ENCODE assay signal across 1 cellular context in the genomic region with DNA sequence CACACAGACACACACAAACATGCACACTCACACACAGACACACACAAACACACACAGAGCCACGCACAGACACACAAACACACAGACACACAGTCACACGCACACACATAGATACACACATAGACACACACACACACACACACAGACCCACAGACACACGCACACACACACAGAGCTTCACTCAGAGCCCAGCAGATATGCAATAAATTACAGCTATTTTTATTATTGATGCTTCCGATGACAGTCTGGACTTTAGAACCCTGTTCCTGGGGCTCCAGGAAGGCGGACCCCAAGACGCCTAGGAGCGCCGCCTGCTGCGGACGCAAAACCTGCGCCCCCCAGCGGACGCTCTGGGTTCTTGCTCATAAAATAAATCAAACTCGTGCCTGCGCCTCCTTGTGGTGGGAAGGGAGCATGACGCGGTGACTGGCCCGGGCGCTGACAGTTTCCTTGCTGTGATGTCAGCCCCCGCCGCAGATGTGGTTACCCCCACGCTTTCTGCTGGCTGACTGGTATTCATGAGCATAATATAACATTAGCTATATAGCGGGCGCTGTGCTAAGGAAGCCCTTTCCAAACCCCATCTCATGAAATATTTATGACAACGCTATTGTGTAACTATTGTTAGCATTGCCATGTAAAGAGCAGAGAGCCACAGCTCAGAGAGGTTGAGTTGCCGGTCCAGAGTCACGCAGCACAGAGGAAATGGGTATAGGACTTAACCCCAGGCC.
TF ChIP-seq lines count a peak whose summit lies in the region.

No MANE protein-coding gene starts in this region.

TF ChIP-seq in K562, 482 proteins besides CTCF, POLR2A, EP300 and RAD21 (continued from another document and continues in another):
- TF ChIP-seq, protein P1, sequence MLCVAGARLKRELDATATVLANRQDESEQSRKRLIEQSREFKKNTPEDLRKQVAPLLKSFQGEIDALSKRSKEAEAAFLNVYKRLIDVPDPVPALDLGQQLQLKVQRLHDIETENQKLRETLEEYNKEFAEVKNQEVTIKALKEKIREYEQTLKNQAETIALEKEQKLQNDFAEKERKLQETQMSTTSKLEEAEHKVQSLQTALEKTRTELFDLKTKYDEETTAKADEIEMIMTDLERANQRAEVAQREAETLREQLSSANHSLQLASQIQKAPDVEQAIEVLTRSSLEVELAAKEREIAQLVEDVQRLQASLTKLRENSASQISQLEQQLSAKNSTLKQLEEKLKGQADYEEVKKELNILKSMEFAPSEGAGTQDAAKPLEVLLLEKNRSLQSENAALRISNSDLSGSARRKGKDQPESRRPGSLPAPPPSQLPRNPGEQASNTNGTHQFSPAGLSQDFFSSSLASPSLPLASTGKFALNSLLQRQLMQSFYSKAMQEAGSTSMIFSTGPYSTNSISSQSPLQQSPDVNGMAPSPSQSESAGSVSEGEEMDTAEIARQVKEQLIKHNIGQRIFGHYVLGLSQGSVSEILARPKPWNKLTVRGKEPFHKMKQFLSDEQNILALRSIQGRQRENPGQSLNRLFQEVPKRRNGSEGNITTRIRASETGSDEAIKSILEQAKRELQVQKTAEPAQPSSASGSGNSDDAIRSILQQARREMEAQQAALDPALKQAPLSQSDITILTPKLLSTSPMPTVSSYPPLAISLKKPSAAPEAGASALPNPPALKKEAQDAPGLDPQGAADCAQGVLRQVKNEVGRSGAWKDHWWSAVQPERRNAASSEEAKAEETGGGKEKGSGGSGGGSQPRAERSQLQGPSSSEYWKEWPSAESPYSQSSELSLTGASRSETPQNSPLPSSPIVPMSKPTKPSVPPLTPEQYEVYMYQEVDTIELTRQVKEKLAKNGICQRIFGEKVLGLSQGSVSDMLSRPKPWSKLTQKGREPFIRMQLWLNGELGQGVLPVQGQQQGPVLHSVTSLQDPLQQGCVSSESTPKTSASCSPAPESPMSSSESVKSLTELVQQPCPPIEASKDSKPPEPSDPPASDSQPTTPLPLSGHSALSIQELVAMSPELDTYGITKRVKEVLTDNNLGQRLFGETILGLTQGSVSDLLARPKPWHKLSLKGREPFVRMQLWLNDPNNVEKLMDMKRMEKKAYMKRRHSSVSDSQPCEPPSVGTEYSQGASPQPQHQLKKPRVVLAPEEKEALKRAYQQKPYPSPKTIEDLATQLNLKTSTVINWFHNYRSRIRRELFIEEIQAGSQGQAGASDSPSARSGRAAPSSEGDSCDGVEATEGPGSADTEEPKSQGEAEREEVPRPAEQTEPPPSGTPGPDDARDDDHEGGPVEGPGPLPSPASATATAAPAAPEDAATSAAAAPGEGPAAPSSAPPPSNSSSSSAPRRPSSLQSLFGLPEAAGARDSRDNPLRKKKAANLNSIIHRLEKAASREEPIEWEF (CRISPR knock-in tag; IDR thresholded peaks at IDR 0.05), result no peak
- no peak for TF ChIP-seq ZNF134 (CRISPR knock-in tag; conservative IDR thresholded peaks at IDR 0.05)
- TF ChIP-seq SMARCA4 (IDR thresholded peaks at IDR 0.05), result no peak
- no peak for TF ChIP-seq STAT5A (IDR thresholded peaks at IDR 0.05; ENCODE audit: borderline replicate concordance, low read length)
- TF ChIP-seq, protein P2, sequence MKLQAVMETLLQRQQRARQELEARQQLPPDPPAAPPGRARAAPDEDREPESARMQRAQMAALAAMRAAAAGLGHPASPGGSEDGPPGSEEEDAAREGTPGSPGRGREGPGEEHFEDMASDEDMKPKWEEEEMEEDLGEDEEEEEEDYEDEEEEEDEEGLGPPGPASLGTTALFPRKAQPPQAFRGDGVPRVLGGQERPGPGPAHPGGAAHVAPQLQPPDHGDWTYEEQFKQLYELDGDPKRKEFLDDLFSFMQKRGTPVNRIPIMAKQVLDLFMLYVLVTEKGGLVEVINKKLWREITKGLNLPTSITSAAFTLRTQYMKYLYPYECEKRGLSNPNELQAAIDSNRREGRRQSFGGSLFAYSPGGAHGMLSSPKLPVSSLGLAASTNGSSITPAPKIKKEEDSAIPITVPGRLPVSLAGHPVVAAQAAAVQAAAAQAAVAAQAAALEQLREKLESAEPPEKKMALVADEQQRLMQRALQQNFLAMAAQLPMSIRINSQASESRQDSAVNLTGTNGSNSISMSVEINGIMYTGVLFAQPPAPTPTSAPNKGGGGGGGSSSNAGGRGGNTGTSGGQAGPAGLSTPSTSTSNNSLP (IDR thresholded peaks at IDR 0.05; ENCODE audit: borderline replicate concordance, low read depth, low read length), result peak; percentile 55; the same call in 1 of the 2 replicates
- no peak for TF ChIP-seq TAF1 (IDR thresholded peaks at IDR 0.05; ENCODE audit: control insufficient read depth, extremely low read depth, insufficient read depth, low read length, severe bottlenecking)
- TF ChIP-seq HDAC2 (IDR thresholded peaks at IDR 0.05), result no peak; the same call in 1 of the 2 replicates
- TF ChIP-seq, protein P3, sequence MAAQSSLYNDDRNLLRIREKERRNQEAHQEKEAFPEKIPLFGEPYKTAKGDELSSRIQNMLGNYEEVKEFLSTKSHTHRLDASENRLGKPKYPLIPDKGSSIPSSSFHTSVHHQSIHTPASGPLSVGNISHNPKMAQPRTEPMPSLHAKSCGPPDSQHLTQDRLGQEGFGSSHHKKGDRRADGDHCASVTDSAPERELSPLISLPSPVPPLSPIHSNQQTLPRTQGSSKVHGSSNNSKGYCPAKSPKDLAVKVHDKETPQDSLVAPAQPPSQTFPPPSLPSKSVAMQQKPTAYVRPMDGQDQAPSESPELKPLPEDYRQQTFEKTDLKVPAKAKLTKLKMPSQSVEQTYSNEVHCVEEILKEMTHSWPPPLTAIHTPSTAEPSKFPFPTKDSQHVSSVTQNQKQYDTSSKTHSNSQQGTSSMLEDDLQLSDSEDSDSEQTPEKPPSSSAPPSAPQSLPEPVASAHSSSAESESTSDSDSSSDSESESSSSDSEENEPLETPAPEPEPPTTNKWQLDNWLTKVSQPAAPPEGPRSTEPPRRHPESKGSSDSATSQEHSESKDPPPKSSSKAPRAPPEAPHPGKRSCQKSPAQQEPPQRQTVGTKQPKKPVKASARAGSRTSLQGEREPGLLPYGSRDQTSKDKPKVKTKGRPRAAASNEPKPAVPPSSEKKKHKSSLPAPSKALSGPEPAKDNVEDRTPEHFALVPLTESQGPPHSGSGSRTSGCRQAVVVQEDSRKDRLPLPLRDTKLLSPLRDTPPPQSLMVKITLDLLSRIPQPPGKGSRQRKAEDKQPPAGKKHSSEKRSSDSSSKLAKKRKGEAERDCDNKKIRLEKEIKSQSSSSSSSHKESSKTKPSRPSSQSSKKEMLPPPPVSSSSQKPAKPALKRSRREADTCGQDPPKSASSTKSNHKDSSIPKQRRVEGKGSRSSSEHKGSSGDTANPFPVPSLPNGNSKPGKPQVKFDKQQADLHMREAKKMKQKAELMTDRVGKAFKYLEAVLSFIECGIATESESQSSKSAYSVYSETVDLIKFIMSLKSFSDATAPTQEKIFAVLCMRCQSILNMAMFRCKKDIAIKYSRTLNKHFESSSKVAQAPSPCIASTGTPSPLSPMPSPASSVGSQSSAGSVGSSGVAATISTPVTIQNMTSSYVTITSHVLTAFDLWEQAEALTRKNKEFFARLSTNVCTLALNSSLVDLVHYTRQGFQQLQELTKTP (IDR thresholded peaks at IDR 0.05; ENCODE audit: low read depth in 1 of 2, partially characterized antibody in 2 of 2), result peak in 1 of 2 experiments; percentile 30
- no peak for TF ChIP-seq ZFPM2 (CRISPR knock-in tag; IDR thresholded peaks at IDR 0.05)
- peak; percentile 81 for TF ChIP-seq ZFP36 (IDR thresholded peaks at IDR 0.05; ENCODE audit: low read depth, low read length, partially characterized antibody)
- TF ChIP-seq CXXC5 (CRISPR knock-in tag; IDR thresholded peaks at IDR 0.05), result peak; percentile 71
- TF ChIP-seq COPS2 (conservative IDR thresholded peaks at IDR 0.05), result no peak
- no peak for TF ChIP-seq DACH1 (IDR thresholded peaks at IDR 0.05; ENCODE audit: partially characterized antibody)
- no peak for TF ChIP-seq ZKSCAN8 (CRISPR knock-in tag; IDR thresholded peaks at IDR 0.05)
- TF ChIP-seq HDAC1 (IDR thresholded peaks at IDR 0.05), result peak in 1 of 2 experiments; percentile 27; a peak in 1 of 4 replicates
- TF ChIP-seq, protein P4, sequence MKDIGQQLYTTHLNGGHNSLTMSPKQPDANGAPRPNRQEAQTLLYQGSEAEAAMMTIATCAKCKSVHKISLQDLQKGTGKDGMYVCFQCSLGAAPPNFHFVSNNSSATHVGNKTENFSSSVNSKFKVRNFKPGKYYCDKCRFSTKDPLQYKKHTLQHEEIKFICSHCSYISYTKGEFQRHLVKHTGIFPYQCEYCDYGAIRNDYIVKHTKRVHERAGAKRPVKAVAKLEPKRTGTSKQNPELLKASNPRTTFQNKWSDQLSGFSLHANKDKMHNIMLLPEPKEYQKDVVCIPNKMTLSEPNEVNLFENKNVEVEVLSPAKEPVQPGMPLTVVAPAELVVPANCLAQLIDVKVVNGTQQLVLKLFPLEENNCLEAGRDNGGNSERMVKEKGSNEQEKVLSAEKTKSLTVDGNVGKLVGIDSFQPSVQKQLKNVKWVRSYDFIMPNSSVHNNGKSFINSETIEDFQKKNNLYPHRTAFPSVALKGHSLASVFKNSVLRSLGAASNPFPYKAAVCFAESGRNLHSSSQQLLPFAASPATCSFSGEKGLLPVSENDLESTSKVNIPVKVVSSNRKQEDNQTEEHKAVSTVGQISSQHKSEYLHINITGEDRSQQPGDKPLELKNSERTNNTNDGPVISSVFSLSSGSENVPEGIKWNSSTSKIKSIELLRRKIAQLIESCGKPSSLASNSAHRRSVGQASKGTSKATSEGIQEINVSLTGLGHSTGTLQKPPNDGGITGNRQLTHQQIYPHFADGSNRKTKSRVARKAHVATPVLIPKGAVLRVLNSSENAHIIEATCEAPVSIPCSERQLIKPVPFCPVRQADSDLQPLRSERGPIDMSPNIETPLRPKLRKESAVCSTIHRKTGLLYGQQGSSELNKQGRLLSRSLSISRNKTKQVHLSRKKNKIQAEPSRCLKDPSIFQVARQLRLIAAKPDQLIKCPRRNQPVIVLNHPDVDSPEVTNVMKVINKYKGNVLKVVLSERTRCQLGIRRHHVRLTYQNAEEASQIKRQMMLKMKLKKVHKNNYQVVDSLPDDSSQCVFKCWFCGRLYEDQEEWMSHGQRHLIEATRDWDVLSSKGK (CRISPR knock-in tag; IDR thresholded peaks at IDR 0.05), result no peak
- TF ChIP-seq, protein P5, sequence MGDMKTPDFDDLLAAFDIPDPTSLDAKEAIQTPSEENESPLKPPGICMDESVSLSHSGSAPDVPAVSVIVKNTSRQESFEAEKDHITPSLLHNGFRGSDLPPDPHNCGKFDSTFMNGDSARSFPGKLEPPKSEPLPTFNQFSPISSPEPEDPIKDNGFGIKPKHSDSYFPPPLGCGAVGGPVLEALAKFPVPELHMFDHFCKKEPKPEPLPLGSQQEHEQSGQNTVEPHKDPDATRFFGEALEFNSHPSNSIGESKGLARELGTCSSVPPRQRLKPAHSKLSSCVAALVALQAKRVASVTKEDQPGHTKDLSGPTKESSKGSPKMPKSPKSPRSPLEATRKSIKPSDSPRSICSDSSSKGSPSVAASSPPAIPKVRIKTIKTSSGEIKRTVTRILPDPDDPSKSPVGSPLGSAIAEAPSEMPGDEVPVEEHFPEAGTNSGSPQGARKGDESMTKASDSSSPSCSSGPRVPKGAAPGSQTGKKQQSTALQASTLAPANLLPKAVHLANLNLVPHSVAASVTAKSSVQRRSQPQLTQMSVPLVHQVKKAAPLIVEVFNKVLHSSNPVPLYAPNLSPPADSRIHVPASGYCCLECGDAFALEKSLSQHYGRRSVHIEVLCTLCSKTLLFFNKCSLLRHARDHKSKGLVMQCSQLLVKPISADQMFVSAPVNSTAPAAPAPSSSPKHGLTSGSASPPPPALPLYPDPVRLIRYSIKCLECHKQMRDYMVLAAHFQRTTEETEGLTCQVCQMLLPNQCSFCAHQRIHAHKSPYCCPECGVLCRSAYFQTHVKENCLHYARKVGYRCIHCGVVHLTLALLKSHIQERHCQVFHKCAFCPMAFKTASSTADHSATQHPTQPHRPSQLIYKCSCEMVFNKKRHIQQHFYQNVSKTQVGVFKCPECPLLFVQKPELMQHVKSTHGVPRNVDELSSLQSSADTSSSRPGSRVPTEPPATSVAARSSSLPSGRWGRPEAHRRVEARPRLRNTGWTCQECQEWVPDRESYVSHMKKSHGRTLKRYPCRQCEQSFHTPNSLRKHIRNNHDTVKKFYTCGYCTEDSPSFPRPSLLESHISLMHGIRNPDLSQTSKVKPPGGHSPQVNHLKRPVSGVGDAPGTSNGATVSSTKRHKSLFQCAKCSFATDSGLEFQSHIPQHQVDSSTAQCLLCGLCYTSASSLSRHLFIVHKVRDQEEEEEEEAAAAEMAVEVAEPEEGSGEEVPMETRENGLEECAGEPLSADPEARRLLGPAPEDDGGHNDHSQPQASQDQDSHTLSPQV (IDR thresholded peaks at IDR 0.05), result peak; percentile 80
- no peak for TF ChIP-seq ZNF75A (CRISPR knock-in tag; IDR thresholded peaks at IDR 0.05)
- TF ChIP-seq SMAD1 (IDR thresholded peaks at IDR 0.05; ENCODE audit: low read depth, low read length, partially characterized antibody), result no peak
- TF ChIP-seq NEUROD1 (IDR thresholded peaks at IDR 0.05; ENCODE audit: borderline replicate concordance, low read depth, low read length, partially characterized antibody), result no peak
- no peak for TF ChIP-seq MTF1 (CRISPR knock-in tag; IDR thresholded peaks at IDR 0.05; ENCODE audit: borderline replicate concordance)
- peak in 1 of 2 experiments; percentile 43; a peak in 1 of 4 replicates for TF ChIP-seq SRF (CRISPR knock-in tag; IDR thresholded peaks at IDR 0.05)
- TF ChIP-seq, protein P6, sequence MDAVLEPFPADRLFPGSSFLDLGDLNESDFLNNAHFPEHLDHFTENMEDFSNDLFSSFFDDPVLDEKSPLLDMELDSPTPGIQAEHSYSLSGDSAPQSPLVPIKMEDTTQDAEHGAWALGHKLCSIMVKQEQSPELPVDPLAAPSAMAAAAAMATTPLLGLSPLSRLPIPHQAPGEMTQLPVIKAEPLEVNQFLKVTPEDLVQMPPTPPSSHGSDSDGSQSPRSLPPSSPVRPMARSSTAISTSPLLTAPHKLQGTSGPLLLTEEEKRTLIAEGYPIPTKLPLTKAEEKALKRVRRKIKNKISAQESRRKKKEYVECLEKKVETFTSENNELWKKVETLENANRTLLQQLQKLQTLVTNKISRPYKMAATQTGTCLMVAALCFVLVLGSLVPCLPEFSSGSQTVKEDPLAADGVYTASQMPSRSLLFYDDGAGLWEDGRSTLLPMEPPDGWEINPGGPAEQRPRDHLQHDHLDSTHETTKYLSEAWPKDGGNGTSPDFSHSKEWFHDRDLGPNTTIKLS (IDR thresholded peaks at IDR 0.05; ENCODE audit: borderline replicate concordance, low read depth), result 0 out of 2 replicates have a peak, but pooled peaks have one; percentile 25
- TF ChIP-seq, protein P7, sequence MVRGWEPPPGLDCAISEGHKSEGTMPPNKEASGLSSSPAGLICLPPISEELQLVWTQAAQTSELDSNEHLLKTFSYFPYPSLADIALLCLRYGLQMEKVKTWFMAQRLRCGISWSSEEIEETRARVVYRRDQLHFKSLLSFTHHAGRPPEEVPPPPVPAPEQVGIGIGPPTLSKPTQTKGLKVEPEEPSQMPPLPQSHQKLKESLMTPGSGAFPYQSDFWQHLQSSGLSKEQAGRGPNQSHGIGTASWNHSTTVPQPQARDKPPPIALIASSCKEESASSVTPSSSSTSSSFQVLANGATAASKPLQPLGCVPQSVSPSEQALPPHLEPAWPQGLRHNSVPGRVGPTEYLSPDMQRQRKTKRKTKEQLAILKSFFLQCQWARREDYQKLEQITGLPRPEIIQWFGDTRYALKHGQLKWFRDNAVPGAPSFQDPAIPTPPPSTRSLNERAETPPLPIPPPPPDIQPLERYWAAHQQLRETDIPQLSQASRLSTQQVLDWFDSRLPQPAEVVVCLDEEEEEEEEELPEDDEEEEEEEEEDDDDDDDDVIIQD (CRISPR knock-in tag; IDR thresholded peaks at IDR 0.05), result no peak
- TF ChIP-seq, protein P8, sequence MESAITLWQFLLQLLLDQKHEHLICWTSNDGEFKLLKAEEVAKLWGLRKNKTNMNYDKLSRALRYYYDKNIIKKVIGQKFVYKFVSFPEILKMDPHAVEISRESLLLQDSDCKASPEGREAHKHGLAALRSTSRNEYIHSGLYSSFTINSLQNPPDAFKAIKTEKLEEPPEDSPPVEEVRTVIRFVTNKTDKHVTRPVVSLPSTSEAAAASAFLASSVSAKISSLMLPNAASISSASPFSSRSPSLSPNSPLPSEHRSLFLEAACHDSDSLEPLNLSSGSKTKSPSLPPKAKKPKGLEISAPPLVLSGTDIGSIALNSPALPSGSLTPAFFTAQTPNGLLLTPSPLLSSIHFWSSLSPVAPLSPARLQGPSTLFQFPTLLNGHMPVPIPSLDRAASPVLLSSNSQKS (CRISPR knock-in tag; IDR thresholded peaks at IDR 0.05), result no peak
